In genomic region chr5:112356178-112356956, GRCh38 we compare ENCODE assay signal across 16 cellular contexts.
DNase-seq lines count a peak whose midpoint lies in the region; ATAC-seq, FAIRE-seq and TF ChIP-seq lines count a peak whose summit lies in the region.
"Had no signal": no experiment of that assay in that cellular context is flagged by ENCODE, and none has a peak within 500 bp of the region (broad histone marks: within the 10 kb centered on the region; RNA-seq: fewer than 3 reads in every experiment).

No MANE protein-coding gene starts in this region.

- no peak overlapping the region for H3K4me3 Mint-ChIP-seq in effector memory CD8-positive, alpha-beta T cell
- H3K4me3 Mint-ChIP-seq: CD4-positive, CD25-positive, alpha-beta regulatory T cell; HFFc6; IgD-negative memory B cell had no signal

- TF ChIP-seq RAD21 in HepG2 (CRISPR knock-in tag; IDR thresholded peaks at IDR 0.05) (no peak), neural cell (conservative IDR thresholded peaks at IDR 0.05) (no peak)

- intact Hi-C loops in HepG2 (cut with micrococcal nuclease; ENCODE audit: unreplicated experiment) (no loop called here), right lobe of liver (cut with DNase I) (no loop called here), transverse colon (cut with DNase I; ENCODE audit: low total_unique reads) (no loop called here), OCI-LY7 (cut with micrococcal nuclease; ENCODE audit: unreplicated experiment) (no loop called here), breast epithelium (cut with DNase I; ENCODE audit: low total_unique reads) (no loop called here)

- ATAC-seq in HepG2 (no peak), right lobe of liver (no peak)
- peak; percentile 42 for ATAC-seq in effector memory CD8-positive, alpha-beta T cell (replicated peaks)
- ATAC-seq: GM12878 had no signal

- no peak for TF ChIP-seq CTCF in HepG2 (CRISPR knock-in tag; IDR thresholded peaks at IDR 0.05)
- TF ChIP-seq CTCF in right lobe of liver (IDR thresholded peaks at IDR 0.05) = no peak
- no peak for TF ChIP-seq CTCF in neural cell (IDR thresholded peaks at IDR 0.05; ENCODE audit: poor library complexity, severe bottlenecking)
- TF ChIP-seq CTCF in transverse colon (IDR thresholded peaks at IDR 0.05) = no peak
- TF ChIP-seq CTCF in OCI-LY7 (conservative IDR thresholded peaks at IDR 0.05; ENCODE audit: low read length) = no peak
- TF ChIP-seq CTCF in breast epithelium (IDR thresholded peaks at IDR 0.05) = no peak

- H3K9ac ChIP-seq in HepG2 (ENCODE audit: insufficient read depth, low read depth, low read length) (no peak overlapping the region), neural cell (ENCODE audit: low read length) (no peak overlapping the region)
- H3K9ac ChIP-seq: BLaER1 treated with 17β-estradiol and CSF1 and Interleukin-3, amounts not matched to agents 10 nM and 100 nM had no signal

- TF ChIP-seq POLR2A in HepG2 (IDR thresholded peaks at IDR 0.05; ENCODE audit: insufficient read depth in 1 of 2, low read depth in 2 of 2, low read length in 2 of 2) (no peak), right lobe of liver (IDR thresholded peaks at IDR 0.05) (no peak), transverse colon (IDR thresholded peaks at IDR 0.05) (no peak), breast epithelium (IDR thresholded peaks at IDR 0.05) (no peak)

- no peak overlapping the region for H3K4me3 ChIP-seq in HepG2 (replicated peaks in 1 of 3; ENCODE audit: insufficient read depth in 1 of 3, low read depth in 2 of 3, low read length in 3 of 3)
- H3K4me3 ChIP-seq in right lobe of liver = no peak overlapping the region
- peak overlapping the region; percentile 7 for H3K4me3 ChIP-seq in neural cell (ENCODE audit: low read length)
- no peak overlapping the region for H3K4me3 ChIP-seq in transverse colon
- H3K4me3 ChIP-seq in OCI-LY7 (ENCODE audit: low read depth, low read length, poor library complexity, severe bottlenecking) = no peak overlapping the region
- H3K4me3 ChIP-seq in breast epithelium = no peak overlapping the region
- H3K4me3 ChIP-seq: BLaER1 treated with 17β-estradiol and CSF1 and Interleukin-3, amounts not matched to agents 10 nM and 100 nM; GM12878 had no signal

- H2AFZ ChIP-seq in HepG2 (ENCODE audit: low read length) = no peak overlapping the region
- no peak overlapping the region for H2AFZ ChIP-seq in neural cell (ENCODE audit: low read depth, low read length)
- H2AFZ ChIP-seq in OCI-LY7 (ENCODE audit: low read length) = no peak overlapping the region

- BruUV-seq in HepG2 (replicated peaks; lab: Mats Ljungman, UMichigan) = no TSS peak
- BruUV-seq in OCI-LY7 (replicated peaks; lab: Mats Ljungman, UMichigan) = no TSS peak

- H3K27me3 ChIP-seq in HepG2 (ENCODE audit: control insufficient read depth in 1 of 2, insufficient read depth in 2 of 2, low read length in 2 of 2) (no peaks in the 10 kb centered on the region; a peak in 1 of 5 replicates), right lobe of liver (no peaks in the 10 kb centered on the region), neural cell (ENCODE audit: insufficient read depth, low read depth, low read length) (no peaks in the 10 kb centered on the region), transverse colon (no peaks in the 10 kb centered on the region), breast epithelium (no peaks in the 10 kb centered on the region)
- H3K27me3 ChIP-seq: BLaER1 treated with 17β-estradiol and CSF1 and Interleukin-3, amounts not matched to agents 10 nM and 100 nM had no signal

- peaks cover 4 to 17% of the 10 kb centered on the region in 2 donors for H3K27me3 Mint-ChIP-seq in effector memory CD8-positive, alpha-beta T cell
- H3K27me3 Mint-ChIP-seq: IgD-negative memory B cell had no signal

- no peaks in the 10 kb centered on the region for H3F3A ChIP-seq in neural cell (ENCODE audit: insufficient read depth, low read length, poor library complexity, severe bottlenecking)

- no peaks in the 10 kb centered on the region for H3K36me3 ChIP-seq in HepG2 (replicated peaks in 1 of 2; ENCODE audit: control insufficient read depth in 1 of 2, insufficient read depth in 2 of 2, low read length in 2 of 2)
- no peaks in the 10 kb centered on the region for H3K36me3 ChIP-seq in right lobe of liver
- no peaks in the 10 kb centered on the region for H3K36me3 ChIP-seq in neural cell (ENCODE audit: insufficient read depth, low read length)
- H3K36me3 ChIP-seq in transverse colon = no peaks in the 10 kb centered on the region
- no peaks in the 10 kb centered on the region for H3K36me3 ChIP-seq in OCI-LY7 (ENCODE audit: insufficient read depth, low read length)
- no peaks in the 10 kb centered on the region for H3K36me3 ChIP-seq in breast epithelium
- H3K36me3 ChIP-seq: BLaER1 treated with 17β-estradiol and CSF1 and Interleukin-3, amounts not matched to agents 10 nM and 100 nM had no signal

- H3K4me1 Mint-ChIP-seq in effector memory CD8-positive, alpha-beta T cell (ENCODE audit: low read depth in 2 of 2) = peaks cover 0 to 6% of the 10 kb centered on the region in 2 donors
- H3K4me1 Mint-ChIP-seq: CD4-positive, CD25-positive, alpha-beta regulatory T cell had no signal

- FAIRE-seq in HepG2 (lab: Jason Lieb, UNC) = no peak
- FAIRE-seq: GM12878 had no signal

- H3K36me3 Mint-ChIP-seq in effector memory CD8-positive, alpha-beta T cell (ENCODE audit: insufficient read depth) = no peaks in the 10 kb centered on the region
- H3K36me3 Mint-ChIP-seq: CD4-positive, CD25-positive, alpha-beta regulatory T cell had no signal

- H3K4me1 ChIP-seq in HepG2 (ENCODE audit: insufficient read depth, low read length) (no peaks in the 10 kb centered on the region), right lobe of liver (no peaks in the 10 kb centered on the region), transverse colon (no peaks in the 10 kb centered on the region), OCI-LY7 (ENCODE audit: insufficient read depth, low read length, poor library complexity, severe bottlenecking) (no peaks in the 10 kb centered on the region), breast epithelium (no peaks in the 10 kb centered on the region)
- H3K4me1 ChIP-seq: BLaER1 treated with 17β-estradiol and CSF1 and Interleukin-3, amounts not matched to agents 10 nM and 100 nM had no signal

- POLR2A ChIA-PET in HepG2 (lab: Yijun Ruan, JAX) (no interaction called here), OCI-LY7 (lab: Charles Lee) (interaction anchor here (0.8 kb wide), 1 partner anchor 40 kb away, joined by 3 read pairs; no protein-coding TSS in a partner anchor)

- H4K20me1 ChIP-seq in HepG2 (ENCODE audit: insufficient read depth, low read length) (no peaks in the 10 kb centered on the region), neural cell (ENCODE audit: insufficient read depth) (no peaks in the 10 kb centered on the region), OCI-LY7 (ENCODE audit: insufficient read depth, low read length) (no peaks in the 10 kb centered on the region)
- H4K20me1 ChIP-seq: BLaER1 treated with 17β-estradiol and CSF1 and Interleukin-3, amounts not matched to agents 10 nM and 100 nM had no signal

- H3K9me3 ChIP-seq in HepG2 (ENCODE audit: low read length) (no peaks in the 10 kb centered on the region), right lobe of liver (no peaks in the 10 kb centered on the region), neural cell (ENCODE audit: low read length) (no peaks in the 10 kb centered on the region), transverse colon (no peaks in the 10 kb centered on the region), OCI-LY7 (ENCODE audit: low read length) (no peaks in the 10 kb centered on the region), breast epithelium (no peaks in the 10 kb centered on the region)

- peaks cover 3 to 6% of the 10 kb centered on the region in 2 donors for H3K9me3 Mint-ChIP-seq in effector memory CD8-positive, alpha-beta T cell
- H3K9me3 Mint-ChIP-seq: HFFc6, IgD-negative memory B cell had no signal

- TF ChIP-seq EP300 in HepG2 (IDR thresholded peaks at IDR 0.05; ENCODE audit: low read depth in 2 of 2, low read length in 2 of 2) (no peak), HepG2 (CRISPR knock-in tag; IDR thresholded peaks at IDR 0.05; ENCODE audit: borderline replicate concordance) (no peak), neural cell (conservative IDR thresholded peaks at IDR 0.05; ENCODE audit: poor library complexity, severe bottlenecking) (peak; percentile 14), transverse colon (IDR thresholded peaks at IDR 0.05; ENCODE audit: low read depth) (no peak)

- 4% methylated on average over 3 of the region's 3 CpGs for WGBS in HepG2 (ENCODE audit: low lambda C conversion rate)
- 89% methylated on average over 3 of the region's 3 CpGs for WGBS in right lobe of liver (ENCODE audit: insufficient coverage, low coverage, low lambda C conversion rate, missing lambda C conversion rate)
- WGBS in transverse colon (ENCODE audit: low coverage in 1 of 2), 2 donors = 89 to 94% methylated on average over 3 of the region's 3 CpGs

- H3K9me2 ChIP-seq in neural cell (ENCODE audit: insufficient read depth, low read length) (no peaks in the 10 kb centered on the region), OCI-LY7 (ENCODE audit: insufficient read depth, low read length) (no peaks in the 10 kb centered on the region)

- no peak overlapping the region for H3K27ac Mint-ChIP-seq in effector memory CD8-positive, alpha-beta T cell
- H3K27ac Mint-ChIP-seq: CD4-positive, CD25-positive, alpha-beta regulatory T cell; HFFc6; IgD-negative memory B cell had no signal

- H3K4me2 ChIP-seq in HepG2 (ENCODE audit: low read depth, low read length) (no peak overlapping the region), neural cell (ENCODE audit: low read length) (no peak overlapping the region), OCI-LY7 (ENCODE audit: low read length) (no peak overlapping the region)
- H3K4me2 ChIP-seq: BLaER1 treated with 17β-estradiol and CSF1 and Interleukin-3, amounts not matched to agents 10 nM and 100 nM had no signal

- DNase-seq in HepG2 (ENCODE audit: low spot score) (no peak), right lobe of liver (no peak), transverse colon (no peak), OCI-LY7 (ENCODE audit: low spot score) (no peak), breast epithelium (ENCODE audit: low spot score in 2 of 2) (no peak)
- no peak for DNase-seq in effector memory CD8-positive, alpha-beta T cell
- DNase-seq: AML-193; CD4-positive, CD25-positive, alpha-beta regulatory T cell; DMS79; HCEC 1CT; HFFc6 had no signal

- in situ Hi-C loops in HepG2 (cut with HindIII; ENCODE audit: extremely low pct_ligation_motif_present, low pct_unique_long_range_greater_than_20kb) (no loop called here), transverse colon (cut with MboI; ENCODE audit: low pct_ligation_motif_present in 1 of 4, low pct_unique_long_range_greater_than_20kb in 1 of 4, low sequenced_read_pairs in 3 of 4) (no loop called here)

- CTCF ChIA-PET in HepG2 (lab: Yijun Ruan, JAX; ENCODE audit: low intra/inter-chr PET ratio, low total read pairs) (no interaction called here), OCI-LY7 (lab: Charles Lee; ENCODE audit: unreplicated experiment) (no interaction called here)

- H3K79me2 ChIP-seq in HepG2 (ENCODE audit: insufficient read depth, low read length) (no peaks in the 10 kb centered on the region), neural cell (replicated peaks; ENCODE audit: insufficient read depth, low read length) (no peaks in the 10 kb centered on the region), OCI-LY7 (ENCODE audit: insufficient read depth, low read depth, low read length) (no peaks in the 10 kb centered on the region)

- H3K27ac ChIP-seq in HepG2 (ENCODE audit: extremely low read length, insufficient read depth, low read length) = no peak overlapping the region
- no peak overlapping the region for H3K27ac ChIP-seq in right lobe of liver
- peak overlapping the region; percentile 13 for H3K27ac ChIP-seq in neural cell (ENCODE audit: low read length)
- H3K27ac ChIP-seq in transverse colon = no peak overlapping the region
- H3K27ac ChIP-seq in OCI-LY7 (ENCODE audit: low read depth, low read length, poor library complexity, severe bottlenecking) = no peak overlapping the region
- no peak overlapping the region for H3K27ac ChIP-seq in breast epithelium
- H3K27ac ChIP-seq: 22Rv1; BLaER1 treated with 17β-estradiol and CSF1 and Interleukin-3, amounts not matched to agents 10 nM and 100 nM had no signal
